Comparison of ENCODE assay signal across 1 cellular context in the genomic region with DNA sequence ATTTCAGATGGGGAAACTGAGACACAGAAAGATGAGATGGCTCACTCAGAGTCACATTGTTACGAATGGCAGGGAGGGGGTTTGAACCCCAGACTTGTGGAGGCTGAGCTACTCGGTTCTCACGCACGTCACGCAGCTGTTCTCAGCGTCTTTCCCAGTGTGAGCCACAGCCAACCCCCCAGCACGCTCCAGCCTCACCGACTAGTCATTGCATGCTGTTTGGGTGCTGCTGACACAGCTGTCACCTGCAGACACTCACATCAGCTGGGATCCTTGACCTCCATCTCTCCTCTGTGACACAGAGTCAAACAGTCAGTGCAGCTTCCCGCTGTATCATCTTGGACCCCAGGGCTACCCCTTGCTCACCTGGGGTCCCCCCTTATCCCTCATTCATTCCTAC.
TF ChIP-seq lines count a peak whose summit lies in the region.

No MANE protein-coding gene starts in this region.

TF ChIP-seq in HEK293, 187 proteins besides CTCF, POLR2A, EP300 and RAD21 (continued from another document):
- TF ChIP-seq ZNF518A (tag by site-specific recombination; conservative IDR thresholded peaks at IDR 0.05; ENCODE audit: low read depth): no peak
TF ChIP-seq in HEK293: peak in this region for 3.
